ENCODE assay signal across 13 cellular contexts in the genomic region with DNA sequence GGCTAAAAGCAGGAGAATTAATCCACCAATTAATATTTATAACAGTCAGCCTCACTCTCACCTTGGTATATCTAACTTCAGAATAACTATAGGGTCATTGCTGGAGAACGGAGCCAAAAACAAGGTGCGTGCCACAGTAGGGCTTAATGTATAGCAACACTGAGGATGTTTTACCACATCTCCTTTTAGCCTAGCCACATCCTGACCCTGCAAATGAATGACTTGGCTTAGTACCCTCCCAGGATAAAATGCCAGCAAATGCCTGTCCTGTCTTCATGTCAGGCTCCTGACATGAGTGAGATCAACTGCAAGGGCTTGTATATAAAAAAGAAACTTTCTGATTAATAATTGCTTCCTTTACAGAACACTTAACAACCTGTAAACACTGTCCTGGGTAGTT. TPM values are rescaled to one million over a fixed set of nuclear protein-coding genes. Genes with fewer than 3 reads are reported as not detected.
DNase-seq lines count a peak whose midpoint lies in the region; ATAC-seq and TF ChIP-seq lines count a peak whose summit lies in the region.
"Had no signal": no experiment of that assay in that cellular context is flagged by ENCODE, and none has a peak within 500 bp of the region (broad histone marks: within the 10 kb centered on the region; RNA-seq: fewer than 3 reads in every experiment).

No MANE protein-coding gene starts in this region.

- TF ChIP-seq CTCF in glutamatergic neuron (IDR thresholded peaks at IDR 0.05; ENCODE audit: partially characterized antibody, unreplicated experiment) (no peak), heart left ventricle (IDR thresholded peaks at IDR 0.05) (no peak), ovary (IDR thresholded peaks at IDR 0.05) (no peak)

- H3K36me3 ChIP-seq in heart left ventricle (no peaks in the 10 kb centered on the region), ovary (no peaks in the 10 kb centered on the region)
- H3K36me3 ChIP-seq: suprapubic skin had no signal

- H3K27me3 ChIP-seq in heart left ventricle (peaks cover 0 to 8% (median 0%) of the 10 kb centered on the region in 9 donors), ovary (no peaks in the 10 kb centered on the region)
- H3K27me3 ChIP-seq: foreskin keratinocyte, suprapubic skin had no signal

- H3K27ac ChIP-seq in heart left ventricle (no peak overlapping the region), ovary (no peak overlapping the region)
- H3K27ac ChIP-seq: foreskin keratinocyte, suprapubic skin had no signal

- WGBS in heart left ventricle, 4 donors = 84 to 94% (median 94%) methylated on average over 2 of the region's 2 CpGs
- WGBS in ovary, 3 donors = 84 to 98% (median 93%) methylated on average over 2 of the region's 2 CpGs

- peaks cover 9% of the 10 kb centered on the region for H3K9me3 Mint-ChIP-seq in glutamatergic neuron (ENCODE audit: unreplicated experiment)
- H3K9me3 Mint-ChIP-seq: activated T-helper 1 cell treated with anti-CD3 and anti-CD28 coated beads, Interleukin-12 subunit alpha, Interleukin-12 subunit beta, Interleukin-2, Interleukin-4 antibody, amounts not matched to agents 30 ng/mL and 10 ng/mL and 1 ng/mL, durations not matched to agents 14 hours and 24 hours and 36 hours had no signal

- intact Hi-C loops in heart left ventricle (cut with DNase I) (loop anchor here in 1 of 10 donors (10.0 kb wide), 1 partner anchor 114 kb away; no protein-coding TSS in a partner anchor), ovary (cut with DNase I) (no loop called here)

- peaks cover 0 to 7% (median 0%) of the 10 kb centered on the region in 12 donors for H3K9me3 ChIP-seq in heart left ventricle
- no peaks in the 10 kb centered on the region for H3K9me3 ChIP-seq in ovary
- H3K9me3 ChIP-seq: suprapubic skin had no signal

- H3K4me3 ChIP-seq in heart left ventricle (no peak overlapping the region), ovary (no peak overlapping the region)
- H3K4me3 ChIP-seq: suprapubic skin had no signal

- no peaks in the 10 kb centered on the region for H3K36me3 Mint-ChIP-seq in glutamatergic neuron (ENCODE audit: unreplicated experiment)

- TF ChIP-seq EP300 in ovary (IDR thresholded peaks at IDR 0.05) = no peak

- peak overlapping the region; percentile 26 for H3K4me3 Mint-ChIP-seq in glutamatergic neuron (ENCODE audit: unreplicated experiment)
- H3K4me3 Mint-ChIP-seq: activated T-helper 1 cell treated with anti-CD3 and anti-CD28 coated beads, Interleukin-12 subunit alpha, Interleukin-12 subunit beta, Interleukin-2, Interleukin-4 antibody, amounts not matched to agents 30 ng/mL and 10 ng/mL and 1 ng/mL, durations not matched to agents 14 hours and 24 hours and 36 hours had no signal

- peaks cover 6% of the 10 kb centered on the region for H3K4me1 Mint-ChIP-seq in glutamatergic neuron (ENCODE audit: low read depth, unreplicated experiment)

- no peak for DNase-seq in glutamatergic neuron
- DNase-seq in medulla oblongata (ENCODE audit: extremely low spot score) = no peak
- no peak for DNase-seq in heart left ventricle
- DNase-seq in ovary = no peak
- DNase-seq: foreskin keratinocyte, NCI-H2081 treated with DMSO at 0.1 percent for 48 hours had no signal

- ATAC-seq in GM18508 (IDR thresholded peaks at IDR 0.05; ENCODE audit: insufficient read depth, unreplicated experiment) (peak; percentile 48), GM19463 (IDR thresholded peaks at IDR 0.05; ENCODE audit: unreplicated experiment) (peak; percentile 41), HG03457 (IDR thresholded peaks at IDR 0.05; ENCODE audit: unreplicated experiment) (peak; percentile 49), heart left ventricle (no peak), HG03565 (IDR thresholded peaks at IDR 0.05; ENCODE audit: unreplicated experiment) (no peak)
- ATAC-seq: foreskin keratinocyte, HCT116 had no signal

- H3K27ac Mint-ChIP-seq in glutamatergic neuron (ENCODE audit: unreplicated experiment) = no peak overlapping the region
- H3K27ac Mint-ChIP-seq: activated T-helper 1 cell treated with anti-CD3 and anti-CD28 coated beads, Interleukin-12 subunit alpha, Interleukin-12 subunit beta, Interleukin-2, Interleukin-4 antibody, amounts not matched to agents 30 ng/mL and 10 ng/mL and 1 ng/mL, durations not matched to agents 14 hours and 24 hours and 36 hours had no signal

- peaks cover 3% of the 10 kb centered on the region for H3K27me3 Mint-ChIP-seq in glutamatergic neuron (ENCODE audit: unreplicated experiment)

- no peak for TF ChIP-seq POLR2A in heart left ventricle (IDR thresholded peaks at IDR 0.05)
- TF ChIP-seq POLR2A in ovary (IDR thresholded peaks at IDR 0.05) = no peak

- peaks cover 0 to 9% (median 4%) of the 10 kb centered on the region in 12 donors for H3K4me1 ChIP-seq in heart left ventricle
- H3K4me1 ChIP-seq in ovary (ENCODE audit: insufficient read depth) = no peaks in the 10 kb centered on the region
- H3K4me1 ChIP-seq: foreskin keratinocyte had no signal

RNA-seq across cellular contexts. Expression of gene CDC42BPA, which starts 2.7 kb away (rescaled TPM):
- total RNA-seq in glutamatergic neuron (ENCODE audit: unreplicated experiment) (66.0 TPM), heart left ventricle (10 to 100 TPM; 26.3 to 33.8 (median 30.8) TPM), ovary (10 to 100 TPM; 32.9 to 56.2 (median 40.8) TPM)
- polyA plus RNA-seq in heart left ventricle (10 to 100 TPM in 1 of 2 donors, 1 to 10 TPM in 1; 9.8 to 15.7 TPM), ovary (10 to 100 TPM; 11.1 to 20.2 TPM)

Comparison
In these comparisons a context has a peak if more than half of its experiments do, and no peak if none do; other contexts are left out.
1. ATAC-seq: peak in GM18508 (single experiment), GM19463 (single experiment) and HG03457 (single experiment); none in heart left ventricle (0 of 4) and HG03565 (single experiment).